Comparison of ENCODE assay signal across 1 cellular context in the genomic region with DNA sequence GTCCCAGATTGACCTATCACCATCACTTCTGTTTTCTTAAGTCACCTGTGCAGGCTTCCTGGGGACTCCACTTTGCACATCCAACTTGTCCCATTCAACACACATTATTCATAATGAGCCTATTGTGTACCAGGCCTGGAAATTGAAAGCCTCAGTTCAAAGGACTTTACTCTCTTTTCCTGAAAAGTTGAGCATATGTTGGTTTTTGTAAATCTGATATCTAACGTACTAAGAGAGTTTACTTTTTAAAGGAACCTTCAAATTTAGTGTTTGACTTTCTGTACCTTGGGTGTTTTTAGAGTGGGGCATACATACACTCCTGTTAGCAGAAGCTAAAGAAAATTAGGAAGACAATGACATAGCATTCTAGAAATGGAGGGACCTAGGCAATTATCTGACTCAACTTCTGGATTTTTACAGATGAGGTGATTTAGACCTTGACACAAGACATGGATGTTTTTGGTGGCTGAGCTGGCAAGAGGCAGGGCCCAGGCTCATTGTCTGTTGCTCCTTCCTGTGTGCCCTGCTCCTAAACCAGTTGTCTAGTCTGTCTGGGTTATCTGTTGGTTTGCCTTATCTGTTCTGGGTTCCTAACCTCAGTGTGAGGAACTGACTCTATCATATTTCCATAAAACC.
TF ChIP-seq lines count a peak whose summit lies in the region.

No MANE protein-coding gene starts in this region.

TF ChIP-seq in HepG2, 621 proteins besides CTCF, POLR2A, EP300 and RAD21 (continued from another document):
- peak; percentile 79 for TF ChIP-seq PAXIP1 (CRISPR knock-in tag; conservative IDR thresholded peaks at IDR 0.05)
- TF ChIP-seq, protein P1, sequence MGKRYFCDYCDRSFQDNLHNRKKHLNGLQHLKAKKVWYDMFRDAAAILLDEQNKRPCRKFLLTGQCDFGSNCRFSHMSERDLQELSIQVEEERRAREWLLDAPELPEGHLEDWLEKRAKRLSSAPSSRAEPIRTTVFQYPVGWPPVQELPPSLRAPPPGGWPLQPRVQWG (CRISPR knock-in tag; IDR thresholded peaks at IDR 0.05; ENCODE audit: borderline replicate concordance, low read depth), result no peak
- TF ChIP-seq HDAC2 (CRISPR knock-in tag; IDR thresholded peaks at IDR 0.05), result peak; percentile 39; the same call in 1 of the 2 replicates
- no peak for TF ChIP-seq DR1 (CRISPR knock-in tag; IDR thresholded peaks at IDR 0.05)
- TF ChIP-seq, protein P2, sequence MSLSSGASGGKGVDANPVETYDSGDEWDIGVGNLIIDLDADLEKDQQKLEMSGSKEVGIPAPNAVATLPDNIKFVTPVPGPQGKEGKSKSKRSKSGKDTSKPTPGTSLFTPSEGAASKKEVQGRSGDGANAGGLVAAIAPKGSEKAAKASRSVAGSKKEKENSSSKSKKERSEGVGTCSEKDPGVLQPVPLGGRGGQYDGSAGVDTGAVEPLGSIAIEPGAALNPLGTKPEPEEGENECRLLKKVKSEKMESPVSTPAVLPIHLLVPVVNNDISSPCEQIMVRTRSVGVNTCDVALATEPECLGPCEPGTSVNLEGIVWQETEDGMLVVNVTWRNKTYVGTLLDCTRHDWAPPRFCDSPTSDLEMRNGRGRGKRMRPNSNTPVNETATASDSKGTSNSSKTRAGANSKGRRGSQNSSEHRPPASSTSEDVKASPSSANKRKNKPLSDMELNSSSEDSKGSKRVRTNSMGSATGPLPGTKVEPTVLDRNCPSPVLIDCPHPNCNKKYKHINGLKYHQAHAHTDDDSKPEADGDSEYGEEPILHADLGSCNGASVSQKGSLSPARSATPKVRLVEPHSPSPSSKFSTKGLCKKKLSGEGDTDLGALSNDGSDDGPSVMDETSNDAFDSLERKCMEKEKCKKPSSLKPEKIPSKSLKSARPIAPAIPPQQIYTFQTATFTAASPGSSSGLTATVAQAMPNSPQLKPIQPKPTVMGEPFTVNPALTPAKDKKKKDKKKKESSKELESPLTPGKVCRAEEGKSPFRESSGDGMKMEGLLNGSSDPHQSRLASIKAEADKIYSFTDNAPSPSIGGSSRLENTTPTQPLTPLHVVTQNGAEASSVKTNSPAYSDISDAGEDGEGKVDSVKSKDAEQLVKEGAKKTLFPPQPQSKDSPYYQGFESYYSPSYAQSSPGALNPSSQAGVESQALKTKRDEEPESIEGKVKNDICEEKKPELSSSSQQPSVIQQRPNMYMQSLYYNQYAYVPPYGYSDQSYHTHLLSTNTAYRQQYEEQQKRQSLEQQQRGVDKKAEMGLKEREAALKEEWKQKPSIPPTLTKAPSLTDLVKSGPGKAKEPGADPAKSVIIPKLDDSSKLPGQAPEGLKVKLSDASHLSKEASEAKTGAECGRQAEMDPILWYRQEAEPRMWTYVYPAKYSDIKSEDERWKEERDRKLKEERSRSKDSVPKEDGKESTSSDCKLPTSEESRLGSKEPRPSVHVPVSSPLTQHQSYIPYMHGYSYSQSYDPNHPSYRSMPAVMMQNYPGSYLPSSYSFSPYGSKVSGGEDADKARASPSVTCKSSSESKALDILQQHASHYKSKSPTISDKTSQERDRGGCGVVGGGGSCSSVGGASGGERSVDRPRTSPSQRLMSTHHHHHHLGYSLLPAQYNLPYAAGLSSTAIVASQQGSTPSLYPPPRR (CRISPR knock-in tag; IDR thresholded peaks at IDR 0.05; ENCODE audit: borderline replicate concordance), result peak; percentile 35; the same call in 1 of the 2 replicates
- no peak for TF ChIP-seq SOX6 (IDR thresholded peaks at IDR 0.05)
- peak; percentile 76; the same call in 1 of the 2 replicates for TF ChIP-seq SOX6 (CRISPR knock-in tag; IDR thresholded peaks at IDR 0.05)
- 0 out of 2 replicates have a peak, but pooled peaks have one; percentile 27 for TF ChIP-seq KAT8 (CRISPR knock-in tag; IDR thresholded peaks at IDR 0.05)
- no peak for TF ChIP-seq RBFOX2 (IDR thresholded peaks at IDR 0.05; ENCODE audit: low read depth, low read length)
- TF ChIP-seq SIX4 (CRISPR knock-in tag; IDR thresholded peaks at IDR 0.05), result peak; percentile 57; the same call in 1 of the 2 replicates
